In genomic region chr1:64675718-64676345, GRCh38 we compare ENCODE assay signal across 8 cellular contexts.
A peak's percentile ranks its signal among the peaks of the same experiment; 100 is the strongest.
DNase-seq lines count a peak whose midpoint lies in the region; ATAC-seq and TF ChIP-seq lines count a peak whose summit lies in the region.
"Had no signal": no experiment of that assay in that cellular context is flagged by ENCODE, and none has a peak within 500 bp of the region (broad histone marks: within the 10 kb centered on the region; RNA-seq: fewer than 3 reads in every experiment).

No MANE protein-coding gene starts in this region.

- H3K27me3 Mint-ChIP-seq in neural progenitor cell (ENCODE audit: insufficient read depth, low read depth) = no peaks in the 10 kb centered on the region
- H3K27me3 Mint-ChIP-seq: naive B cell had no signal

- no peaks in the 10 kb centered on the region for H3K4me1 ChIP-seq in neural progenitor cell

- H2AFZ ChIP-seq in neural progenitor cell (replicated peaks) = no peak overlapping the region

- TF ChIP-seq CTCF in GM12875 (IDR thresholded peaks at IDR 0.05; ENCODE audit: borderline replicate concordance, insufficient read depth, low read depth, low read length) (peak; percentile 65; the same call in 1 of the 2 replicates), LNCaP clone FGC (IDR thresholded peaks at IDR 0.05; ENCODE audit: control insufficient read depth, extremely low read depth, insufficient read depth) (peak; percentile 67), neural progenitor cell (IDR thresholded peaks at IDR 0.05) (peak; percentile 71)

- H3K79me2 ChIP-seq in neural progenitor cell (ENCODE audit: low read depth) = no peaks in the 10 kb centered on the region

- H3K27ac Mint-ChIP-seq in neural progenitor cell = no peak overlapping the region
- H3K27ac Mint-ChIP-seq: naive B cell had no signal

- H3K36me3 Mint-ChIP-seq in neural progenitor cell = peaks cover 64% of the 10 kb centered on the region
- H3K36me3 Mint-ChIP-seq: naive B cell had no signal

- H3K4me1 Mint-ChIP-seq in neural progenitor cell = peaks cover 19% of the 10 kb centered on the region

- no peak overlapping the region for H3K4me3 ChIP-seq in GM12875 (ENCODE audit: low read depth, low read length)
- no peak overlapping the region for H3K4me3 ChIP-seq in LNCaP clone FGC (ENCODE audit: low read depth, low read length)
- no peak overlapping the region for H3K4me3 ChIP-seq in neural progenitor cell

- no peaks in the 10 kb centered on the region for H3K9me3 Mint-ChIP-seq in neural progenitor cell
- H3K9me3 Mint-ChIP-seq: naive B cell had no signal

- H3K4me2 ChIP-seq in neural progenitor cell = no peak overlapping the region

- peaks cover 4% of the 10 kb centered on the region for H3K36me3 ChIP-seq in neural progenitor cell

- DNase-seq in LNCaP clone FGC (ENCODE audit: low read depth) (no peak), cerebellum (ENCODE audit: low spot score) (peak; percentile 18), neural progenitor cell (ENCODE audit: low spot score) (peak; percentile 19), NCI-H2107 treated with DMSO at 0.1 percent for 48 hours (lab: John Stamatoyannopoulos, UW; ENCODE audit: unreplicated experiment) (no peak)
- DNase-seq in stimulated activated CD4-positive, alpha-beta T cell treated with anti-CD3 and anti-CD28 coated beads, Interleukin-4, amount 100 ng/mL, for 4 hours = no peak
- DNase-seq: naive B cell had no signal

- H3K9me3 ChIP-seq in neural progenitor cell (ENCODE audit: low read depth) = no peaks in the 10 kb centered on the region

- H3K4me3 Mint-ChIP-seq in neural progenitor cell = no peak overlapping the region
- H3K4me3 Mint-ChIP-seq: naive B cell had no signal

- ATAC-seq in GM19035 (IDR thresholded peaks at IDR 0.05; ENCODE audit: unreplicated experiment) = no peak

- H3K27me3 ChIP-seq in neural progenitor cell = no peaks in the 10 kb centered on the region

- H3K27ac ChIP-seq in neural progenitor cell = no peak overlapping the region

- no peak overlapping the region for H3K9ac ChIP-seq in neural progenitor cell

- peaks cover 6% of the 10 kb centered on the region for H3F3A ChIP-seq in neural progenitor cell (ENCODE audit: low read depth)

- peaks cover 4% of the 10 kb centered on the region for H4K20me1 ChIP-seq in neural progenitor cell (ENCODE audit: low read depth)

Comparison
In these comparisons a context has a peak if more than half of its experiments do, and no peak if none do; other contexts are left out.
1. DNase-seq: peak in cerebellum (single experiment) and neural progenitor cell (single experiment); none in LNCaP clone FGC (single experiment), stimulated activated CD4-positive, alpha-beta T cell treated with anti-CD3 and anti-CD28 coated beads, Interleukin-4, amount 100 ng/mL, for 4 hours (0 of 2) and NCI-H2107 treated with DMSO at 0.1 percent for 48 hours (single experiment).
2. Peak in every context shown above with its lines, with median percentiles within 50 percentile points of each other: CTCF ChIP-seq.